12 cellular contexts compared by ENCODE assay signal in the genomic region with DNA sequence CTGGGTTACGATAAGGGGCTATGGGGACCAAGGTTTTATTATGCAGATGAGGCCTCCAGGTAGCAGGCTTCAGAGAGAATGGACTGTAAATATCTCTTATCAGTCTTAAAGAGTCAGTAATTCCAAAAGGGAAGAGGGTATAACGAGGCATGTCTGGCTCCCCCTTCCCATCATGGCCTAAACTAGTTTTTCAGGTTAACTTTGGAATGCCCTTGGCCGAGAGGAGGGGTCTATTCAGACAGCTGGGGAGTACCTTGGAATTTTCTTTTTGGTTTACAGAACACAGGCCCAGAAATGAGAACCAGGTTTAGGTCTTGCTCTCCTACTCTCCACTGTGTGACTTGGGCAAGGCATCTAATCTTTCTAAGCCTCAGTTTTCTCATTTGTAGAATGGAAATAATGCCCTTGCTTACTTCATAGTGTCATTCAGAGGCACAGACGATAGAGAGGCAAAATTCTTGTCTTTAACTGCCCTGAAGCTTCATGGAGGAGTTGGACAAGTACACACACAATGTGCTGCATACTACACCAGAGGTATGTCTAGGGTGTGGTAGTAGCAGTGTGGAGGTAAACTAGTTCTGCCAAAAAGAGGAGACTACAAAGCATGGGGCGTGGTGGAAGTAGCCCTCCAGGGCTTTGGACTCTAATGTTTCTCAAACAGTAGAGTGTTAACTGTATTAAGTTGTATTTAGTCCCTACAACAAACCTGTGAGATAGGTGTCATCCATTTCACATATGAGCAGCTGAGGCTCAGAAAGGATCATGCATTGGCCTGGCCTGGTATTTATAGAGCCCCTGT. TPM values are rescaled to one million over a fixed set of nuclear protein-coding genes. Genes with fewer than 3 reads are reported as not detected.
DNase-seq lines count a peak whose midpoint lies in the region; TF ChIP-seq lines count a peak whose summit lies in the region.
"Had no signal": no experiment of that assay in that cellular context is flagged by ENCODE, and none has a peak within 500 bp of the region (broad histone marks: within the 10 kb centered on the region; RNA-seq: fewer than 3 reads in every experiment).

No MANE protein-coding gene starts in this region.

- H3K27ac ChIP-seq in CD8-positive, alpha-beta memory T cell (ENCODE audit: low read depth, low read length), result no peak overlapping the region
- H3K27ac ChIP-seq in esophagus squamous epithelium (peak overlapping the region; percentile 66 to 72 (median 70)), sigmoid colon (peak overlapping the region; percentile 61 to 71 (median 66)), prostate gland (no peak overlapping the region)

- H3K27ac Mint-ChIP-seq in CD8-positive, alpha-beta memory T cell, result peak overlapping the region; percentile 73 to 98 (median 86)

- DNase-seq in CD8-positive, alpha-beta memory T cell, result no peak
- DNase-seq in LoVo (ENCODE audit: low spot score), result peak; percentile 26
- no peak for DNase-seq in esophagus squamous epithelium (lab: John Stamatoyannopoulos, UW)
- no peak for DNase-seq in sigmoid colon
- DNase-seq in iPS-NIHi7 (ENCODE audit: extremely low spot score), result no peak
- no peak for DNase-seq in NCI-H146 treated with DMSO at 0.1 percent for 48 hours (lab: John Stamatoyannopoulos, UW; ENCODE audit: unreplicated experiment)
- DNase-seq in MG63, result no peak
- no peak for DNase-seq in prostate gland (ENCODE audit: low spot score)
- DNase-seq: anterior cingulate cortex; GOT3; NCI-H2029 treated with DMSO at 0.1 percent for 48 hours; stimulated activated CD4-positive, alpha-beta T cell treated with anti-CD3 and anti-CD28 coated beads, Interleukin-12 subunit alpha, Interleukin-12 subunit beta, amount 100 ng/mL, for 4 hours had no signal

- no peak overlapping the region for H3K4me3 ChIP-seq in CD8-positive, alpha-beta memory T cell (ENCODE audit: low read length)
- H3K4me3 ChIP-seq in esophagus squamous epithelium (no peak overlapping the region), sigmoid colon (no peak overlapping the region), MG63 (no peak overlapping the region), prostate gland (no peak overlapping the region)

- no peak for TF ChIP-seq CTCF in esophagus squamous epithelium (IDR thresholded peaks at IDR 0.05)
- TF ChIP-seq CTCF in sigmoid colon (IDR thresholded peaks at IDR 0.05), result no peak
- TF ChIP-seq CTCF in prostate gland (IDR thresholded peaks at IDR 0.05), result no peak

- 39 to 77% methylated on average over 4 to 5 of the region's 5 CpGs for WGBS in esophagus squamous epithelium, 2 donors
- 72 to 84% methylated on average over 5 of the region's 5 CpGs for WGBS in sigmoid colon, 2 donors
- WGBS in prostate gland, result 56% methylated on average over 5 of the region's 5 CpGs

- no peak for TF ChIP-seq EP300 in sigmoid colon (IDR thresholded peaks at IDR 0.05)

- peaks cover 84% of the 10 kb centered on the region for H3K4me1 ChIP-seq in CD8-positive, alpha-beta memory T cell (ENCODE audit: insufficient read depth, low read length)
- H3K4me1 ChIP-seq in esophagus squamous epithelium (peaks cover 24 to 80% (median 37%) of the 10 kb centered on the region in 3 donors), sigmoid colon (peaks cover 0 to 65% (median 55%) of the 10 kb centered on the region in 4 donors), prostate gland (replicated peaks) (no peaks in the 10 kb centered on the region)

- H3K27me3 ChIP-seq in CD8-positive, alpha-beta memory T cell (ENCODE audit: insufficient read depth, low read length, poor library complexity, severe bottlenecking), result no peaks in the 10 kb centered on the region
- no peaks in the 10 kb centered on the region for H3K27me3 ChIP-seq in esophagus squamous epithelium
- no peaks in the 10 kb centered on the region for H3K27me3 ChIP-seq in sigmoid colon
- no peaks in the 10 kb centered on the region for H3K27me3 ChIP-seq in MG63
- no peaks in the 10 kb centered on the region for H3K27me3 ChIP-seq in prostate gland (replicated peaks; ENCODE audit: insufficient read depth)

- POLR2A ChIA-PET in CD8-positive, alpha-beta memory T cell (lab: Charles Lee), result interaction anchor here (0.9 to 1.2 kb wide), 2 partner anchors 12 to 18 kb away, joined by 4 to 5 read pairs; no protein-coding TSS in a partner anchor

- peak overlapping the region in 3 of 7 donors; percentile 17 to 47 (median 23) for H3K4me3 Mint-ChIP-seq in CD8-positive, alpha-beta memory T cell

- no peaks in the 10 kb centered on the region for H3K9me3 ChIP-seq in CD8-positive, alpha-beta memory T cell (ENCODE audit: low read length)
- no peaks in the 10 kb centered on the region for H3K9me3 ChIP-seq in esophagus squamous epithelium
- H3K9me3 ChIP-seq in sigmoid colon, result no peaks in the 10 kb centered on the region
- peaks cover 6% of the 10 kb centered on the region; the same call in 1 of the 2 replicates for H3K9me3 ChIP-seq in MG63
- no peaks in the 10 kb centered on the region for H3K9me3 ChIP-seq in prostate gland

- no peaks in the 10 kb centered on the region for H3K27me3 Mint-ChIP-seq in CD8-positive, alpha-beta memory T cell

- no peaks in the 10 kb centered on the region for H3K9me3 Mint-ChIP-seq in CD8-positive, alpha-beta memory T cell

- intact Hi-C loops in esophagus squamous epithelium (cut with DNase I) (no loop called here), sigmoid colon (cut with DNase I) (no loop called here), prostate gland (cut with DNase I) (no loop called here)

- CTCF ChIA-PET in CD8-positive, alpha-beta memory T cell (lab: Charles Lee), result interaction anchor here (1.2 to 2.8 kb wide), 5 partner anchors 10 to 58 kb away, joined by 3 to 6 read pairs (median 6); no protein-coding TSS in a partner anchor

- peaks cover 22 to 68% (median 28%) of the 10 kb centered on the region in 3 donors for H3K36me3 Mint-ChIP-seq in CD8-positive, alpha-beta memory T cell

- peaks cover 9% of the 10 kb centered on the region for H3K36me3 ChIP-seq in CD8-positive, alpha-beta memory T cell (ENCODE audit: insufficient read depth, low read length)
- H3K36me3 ChIP-seq in esophagus squamous epithelium (peaks cover 0 to 7% (median 0%) of the 10 kb centered on the region in 3 donors), sigmoid colon (peaks cover 0 to 6% (median 0%) of the 10 kb centered on the region in 4 donors), MG63 (peaks cover 10% of the 10 kb centered on the region), prostate gland (no peaks in the 10 kb centered on the region)

- TF ChIP-seq POLR2A in esophagus squamous epithelium (IDR thresholded peaks at IDR 0.05), result no peak
- no peak for TF ChIP-seq POLR2A in sigmoid colon (IDR thresholded peaks at IDR 0.05)
- no peak for TF ChIP-seq POLR2A in prostate gland (IDR thresholded peaks at IDR 0.05)

- H3K4me1 Mint-ChIP-seq in CD8-positive, alpha-beta memory T cell, result peaks cover 84 to 98% (median 96%) of the 10 kb centered on the region in 3 donors

RNA-seq across cellular contexts. Expression of gene IRF1, which starts 45.5 kb away (rescaled TPM):
- 100 to 1,000 TPM; 115 to 121 TPM for total RNA-seq in CD8-positive, alpha-beta memory T cell
- 204 TPM for polyA plus RNA-seq in CD8-positive, alpha-beta memory T cell
- total RNA-seq in esophagus squamous epithelium, result 10 to 100 TPM in 2 of 4 donors, 1 to 10 TPM in 2; 8.3 to 52.9 (median 13.1) TPM
- total RNA-seq in sigmoid colon, result 100 to 1,000 TPM in 1 of 4 donors, 10 to 100 TPM in 3; 15.3 to 124 (median 22.7) TPM
- 100 to 1,000 TPM in 1 of 3 donors, 10 to 100 TPM in 2; 37.2 to 169 (median 70.5) TPM for polyA plus RNA-seq in sigmoid colon
- 14.2 and 34.7 TPM in 2 replicates for total RNA-seq in MG63 (2014; rRNA removed; shearing (Covaris generic); ENCODE audit: low replicate concordance)
- 10 to 100 TPM; 42.2 to 47.0 TPM for total RNA-seq in prostate gland

Comparison
In these comparisons a context has a peak if more than half of its experiments do, and no peak if none do; other contexts are left out.
1. H3K27ac ChIP-seq: peak in esophagus squamous epithelium (4 of 4) and sigmoid colon (4 of 4); none in CD8-positive, alpha-beta memory T cell (single experiment) and prostate gland (0 of 2).